ENCODE assay signal across 1 cellular context in genomic region chr5:132829742-132830435, GRCh38.
TF ChIP-seq lines count a peak whose summit lies in the region.

No MANE protein-coding gene starts in this region.

TF ChIP-seq in HepG2, 621 proteins besides CTCF, POLR2A, EP300 and RAD21 (continued from another document and continues in another):
- TF ChIP-seq ZXDC (CRISPR knock-in tag; IDR thresholded peaks at IDR 0.05) (no peak; the same call in 1 of the 2 replicates), ZNF136 (CRISPR knock-in tag; IDR thresholded peaks at IDR 0.05; ENCODE audit: low read depth) (no peak), E2F5 (CRISPR knock-in tag; conservative IDR thresholded peaks at IDR 0.05) (no peak), NR2C2 (CRISPR knock-in tag; IDR thresholded peaks at IDR 0.05; ENCODE audit: borderline replicate concordance) (no peak; the same call in none of the 2 replicates), ZBTB4 (CRISPR knock-in tag; IDR thresholded peaks at IDR 0.05; ENCODE audit: borderline replicate concordance) (no peak), FOXJ3 (CRISPR knock-in tag; IDR thresholded peaks at IDR 0.05; ENCODE audit: borderline replicate concordance) (no peak), MYC (CRISPR knock-in tag; IDR thresholded peaks at IDR 0.05; ENCODE audit: borderline replicate concordance) (peak; percentile 82), ZNF674 (CRISPR knock-in tag; IDR thresholded peaks at IDR 0.05; ENCODE audit: low read depth) (no peak), PRDM4 (CRISPR knock-in tag; IDR thresholded peaks at IDR 0.05; ENCODE audit: borderline replicate concordance) (no peak), HDAC6 (IDR thresholded peaks at IDR 0.05; ENCODE audit: low read depth, low read length) (no peak), ZSCAN22 (CRISPR knock-in tag; IDR thresholded peaks at IDR 0.05) (no peak), ONECUT2 (CRISPR knock-in tag; IDR thresholded peaks at IDR 0.05) (no peak), ZNF253 (CRISPR knock-in tag; IDR thresholded peaks at IDR 0.05; ENCODE audit: borderline replicate concordance) (no peak), ZNF101 (CRISPR knock-in tag; IDR thresholded peaks at IDR 0.05; ENCODE audit: borderline replicate concordance, low read depth) (no peak), ZNF326 (CRISPR knock-in tag; IDR thresholded peaks at IDR 0.05; ENCODE audit: borderline replicate concordance) (no peak), NCOA2 (CRISPR knock-in tag; IDR thresholded peaks at IDR 0.05) (no peak; the same call in 1 of the 2 replicates), ATRX (CRISPR knock-in tag; IDR thresholded peaks at IDR 0.05; ENCODE audit: borderline replicate concordance) (no peak), EZH2 (conservative IDR thresholded peaks at IDR 0.05; ENCODE audit: low read depth, low read length) (no peak), ZFP36L2 (CRISPR knock-in tag; IDR thresholded peaks at IDR 0.05) (no peak), NFE2L1 (CRISPR knock-in tag; IDR thresholded peaks at IDR 0.05; ENCODE audit: borderline replicate concordance) (no peak), SKI (IDR thresholded peaks at IDR 0.05; ENCODE audit: partially characterized antibody) (peak; percentile 36), CSRNP1 (CRISPR knock-in tag; IDR thresholded peaks at IDR 0.05) (peak; percentile 50), ZNF468 (CRISPR knock-in tag; IDR thresholded peaks at IDR 0.05) (0 out of 2 replicates have a peak, but pooled peaks have one; percentile 28), MTF1 (CRISPR knock-in tag; IDR thresholded peaks at IDR 0.05) (no peak), STAT5B (CRISPR knock-in tag; IDR thresholded peaks at IDR 0.05) (no peak), ZBTB43 (CRISPR knock-in tag; conservative IDR thresholded peaks at IDR 0.05) (0 out of 2 replicates have a peak, but pooled peaks have one; percentile 30), DBP (CRISPR knock-in tag; IDR thresholded peaks at IDR 0.05; ENCODE audit: not compliant biosample characterization) (no peak), FOXA1 (IDR thresholded peaks at IDR 0.05) (no peak), FOXA1 (CRISPR knock-in tag; IDR thresholded peaks at IDR 0.05) (no peak), NCOA5 (CRISPR knock-in tag; IDR thresholded peaks at IDR 0.05) (no peak), MED1 (CRISPR knock-in tag; IDR thresholded peaks at IDR 0.05) (peak; percentile 80), ZNF557 (CRISPR knock-in tag; IDR thresholded peaks at IDR 0.05) (0 out of 2 replicates have a peak, but pooled peaks have one; percentile 65), GATAD1 (CRISPR knock-in tag; IDR thresholded peaks at IDR 0.05) (peak; percentile 28; the same call in 1 of the 2 replicates), THAP11 (CRISPR knock-in tag; IDR thresholded peaks at IDR 0.05) (0 out of 2 replicates have a peak, but pooled peaks have one; percentile 21), ZEB1 (IDR thresholded peaks at IDR 0.05; ENCODE audit: insufficient replicate concordance, low read depth) (peak; percentile 27), SP140L (CRISPR knock-in tag; IDR thresholded peaks at IDR 0.05; ENCODE audit: borderline replicate concordance) (0 out of 2 replicates have a peak, but pooled peaks have one; percentile 52), DNMT3B (CRISPR knock-in tag; conservative IDR thresholded peaks at IDR 0.05) (no peak; the same call in 1 of the 2 replicates), NPAS2 (CRISPR knock-in tag; IDR thresholded peaks at IDR 0.05; ENCODE audit: borderline replicate concordance) (no peak), ZFP91 (CRISPR knock-in tag; IDR thresholded peaks at IDR 0.05; ENCODE audit: borderline replicate concordance) (peak; percentile 82), TBX2 (CRISPR knock-in tag; IDR thresholded peaks at IDR 0.05; ENCODE audit: borderline replicate concordance) (peak; percentile 26; the same call in 1 of the 2 replicates), MLX (CRISPR knock-in tag; IDR thresholded peaks at IDR 0.05) (no peak), ZBTB26 (CRISPR knock-in tag; IDR thresholded peaks at IDR 0.05; ENCODE audit: borderline replicate concordance) (no peak; the same call in 1 of the 2 replicates), HMGA1 (CRISPR knock-in tag; conservative IDR thresholded peaks at IDR 0.05) (no peak), ZNF605 (CRISPR knock-in tag; IDR thresholded peaks at IDR 0.05) (no peak; the same call in 1 of the 2 replicates), TAF15 (IDR thresholded peaks at IDR 0.05; ENCODE audit: low read depth, low read length, poor library complexity, severe bottlenecking) (peak; percentile 97), ZNF790 (CRISPR knock-in tag; IDR thresholded peaks at IDR 0.05; ENCODE audit: borderline replicate concordance) (no peak), POLR2G (IDR thresholded peaks at IDR 0.05; ENCODE audit: low read depth, low read length) (no peak)
